In genomic region chr17:10657866-10658265, GRCh38 we compare ENCODE assay signal across 15 cellular contexts.
"Had no signal": no experiment of that assay in that cellular context is flagged by ENCODE, and none has a peak within 500 bp of the region (broad histone marks: within the 10 kb centered on the region; RNA-seq: fewer than 3 reads in every experiment).

No MANE protein-coding gene starts in this region.

- H3K4me3 Mint-ChIP-seq: naive thymus-derived CD8-positive, alpha-beta T cell; neural crest cell; type B pancreatic cell had no signal

- DNase-seq: cortex of kidney; effector CD8-positive, alpha-beta T cell; foreskin melanocyte; kidney; left cardiac atrium; left ventricle myocardium superior; mesenchymal stem cell; naive thymus-derived CD8-positive, alpha-beta T cell; ovary; right cardiac atrium; stimulated activated CD4-positive, alpha-beta T cell treated with anti-CD3 and anti-CD28 coated beads, Interleukin-2, amount 100 ng/mL, for 48 hours; stimulated activated naive CD8-positive, alpha-beta T cell treated with anti-CD3 and anti-CD28 coated beads, Interleukin-15, Interleukin-2, amounts not matched to agents 100 U/mL and 50 U/mL, for 24 hours; thyroid gland had no signal

- H3K27ac Mint-ChIP-seq: type B pancreatic cell had no signal

- H3K27me3 Mint-ChIP-seq: naive thymus-derived CD8-positive, alpha-beta T cell; type B pancreatic cell had no signal

- H3K9me3 Mint-ChIP-seq: naive thymus-derived CD8-positive, alpha-beta T cell; neural crest cell; type B pancreatic cell had no signal

- H3K36me3 Mint-ChIP-seq: type B pancreatic cell had no signal
